Comparison of ENCODE assay signal across 16 cellular contexts in genomic region chr3:127368186-127369032, GRCh38.
"Had no signal": no experiment of that assay in that cellular context is flagged by ENCODE, and none has a peak within 500 bp of the region (broad histone marks: within the 10 kb centered on the region; RNA-seq: fewer than 3 reads in every experiment).

No MANE protein-coding gene starts in this region.

- H3K4me2 ChIP-seq: smooth muscle cell had no signal

- H3K27me3 ChIP-seq: colonic mucosa had no signal

- H3K36me3 Mint-ChIP-seq: naive thymus-derived CD4-positive, alpha-beta T cell; stimulated activated memory B cell treated with anti-CD40 and anti-IgM and Interleukin-4, amounts not matched to agents 10 μg/mL and 1 μg/mL and 100 μg/mL, for 72 hours had no signal

- H3K27ac Mint-ChIP-seq: activated B cell treated with CpG ODN at 0.5 μM for 24 hours; activated CD4-positive, alpha-beta T cell treated with anti-CD3 and anti-CD28 coated beads, Interleukin-2, amount 10 ng/mL, durations not matched to agents 24 days and 14 days; activated naive CD4-positive, alpha-beta T cell treated with anti-CD3 and anti-CD28 coated beads for 36 hours; naive thymus-derived CD4-positive, alpha-beta T cell; stimulated activated memory B cell treated with anti-CD40 and anti-IgM and Interleukin-4, amounts not matched to agents 10 μg/mL and 1 μg/mL and 100 μg/mL, for 72 hours had no signal

- H3K4me1 ChIP-seq: colonic mucosa, lower lobe of right lung, tibial nerve had no signal

- H3K27ac ChIP-seq: cardiac muscle cell, colonic mucosa, epithelial cell of prostate, lower lobe of right lung, tibial nerve had no signal

- H3K4me1 Mint-ChIP-seq: activated B cell treated with CpG ODN at 0.5 μM for 24 hours; activated CD4-positive, alpha-beta T cell treated with anti-CD3 and anti-CD28 coated beads, Interleukin-2, amount 10 ng/mL, durations not matched to agents 24 days and 14 days; stimulated activated memory B cell treated with anti-CD40 and anti-IgM and Interleukin-4, amounts not matched to agents 10 μg/mL and 1 μg/mL and 100 μg/mL, for 72 hours had no signal

- DNase-seq: activated B cell treated with CpG ODN at 0.5 μM for 24 hours; activated CD4-positive, alpha-beta T cell treated with anti-CD3 and anti-CD28 coated beads, Interleukin-2, amount 10 ng/mL, durations not matched to agents 24 days and 14 days; activated CD8-positive, alpha-beta memory T cell treated with anti-CD3 and anti-CD28 coated beads for 24 hours; activated naive CD4-positive, alpha-beta T cell treated with anti-CD3 and anti-CD28 coated beads for 36 hours; colonic mucosa; effector memory CD4-positive, alpha-beta T cell; lower lobe of right lung; naive thymus-derived CD4-positive, alpha-beta T cell; nucleus accumbens; right cardiac atrium; stimulated activated CD4-positive, alpha-beta T cell treated with anti-CD3 and anti-CD28 coated beads, Interleukin-1b, Interleukin-23, amount 100 ng/mL, for 48 hours had no signal

- H3K4me3 Mint-ChIP-seq: activated B cell treated with CpG ODN at 0.5 μM for 24 hours; activated CD4-positive, alpha-beta T cell treated with anti-CD3 and anti-CD28 coated beads, Interleukin-2, amount 10 ng/mL, durations not matched to agents 24 days and 14 days; activated naive CD4-positive, alpha-beta T cell treated with anti-CD3 and anti-CD28 coated beads for 36 hours; naive thymus-derived CD4-positive, alpha-beta T cell; stimulated activated memory B cell treated with anti-CD40 and anti-IgM and Interleukin-4, amounts not matched to agents 10 μg/mL and 1 μg/mL and 100 μg/mL, for 72 hours had no signal

- H3K4me3 ChIP-seq: cardiac muscle cell, colonic mucosa, lower lobe of right lung, smooth muscle cell, tibial nerve had no signal

- ATAC-seq: lower lobe of right lung; naive thymus-derived CD4-positive, alpha-beta T cell; right cardiac atrium had no signal

- H3K9me3 Mint-ChIP-seq: activated B cell treated with CpG ODN at 0.5 μM for 24 hours; activated CD4-positive, alpha-beta T cell treated with anti-CD3 and anti-CD28 coated beads, Interleukin-2, amount 10 ng/mL, durations not matched to agents 24 days and 14 days; activated naive CD4-positive, alpha-beta T cell treated with anti-CD3 and anti-CD28 coated beads for 36 hours; stimulated activated memory B cell treated with anti-CD40 and anti-IgM and Interleukin-4, amounts not matched to agents 10 μg/mL and 1 μg/mL and 100 μg/mL, for 72 hours had no signal

- H3K9me3 ChIP-seq: colonic mucosa, lower lobe of right lung had no signal

- H3K36me3 ChIP-seq: cardiac muscle cell, colonic mucosa, lower lobe of right lung, tibial nerve had no signal
